12 cellular contexts compared by ENCODE assay signal in genomic region chr22:44787832-44788231, GRCh38. TPM values are rescaled to one million over a fixed set of nuclear protein-coding genes. Genes with fewer than 3 reads are reported as not detected.
"Had no signal": no experiment of that assay in that cellular context is flagged by ENCODE, and none has a peak within 500 bp of the region (broad histone marks: within the 10 kb centered on the region; RNA-seq: fewer than 3 reads in every experiment).

No MANE protein-coding gene starts in this region.

- H3K4me3 Mint-ChIP-seq: GM23338, H9, HFFc6 had no signal

- H3K4me3 ChIP-seq: GM23248, GM23338, HAP-1 had no signal

- H3K27ac Mint-ChIP-seq: GM23338, H9, HFFc6 had no signal

- DNase-seq: GM23248, GOT3, H7, H9, HCEC 1CT, HFFc6 had no signal

- ATAC-seq: GM23338, HCT116 had no signal

- FAIRE-seq: H1, H54 had no signal

- H3K9ac ChIP-seq: GM23248 had no signal

- H2AFZ ChIP-seq: GM23248, GM23338 had no signal

- H3K4me1 ChIP-seq: HAP-1 had no signal

- H3K27ac ChIP-seq: GM23248 had no signal

- H3K9me3 Mint-ChIP-seq: GM23338, HFFc6 had no signal

- H3K4me2 ChIP-seq: GM23338 had no signal

- H3K36me3 ChIP-seq: HAP-1 had no signal

- H3K9me3 ChIP-seq: HAP-1 had no signal

RNA-seq across cellular contexts. Expression of gene ARHGAP8, which starts 35.5 kb away (rescaled TPM):
- total RNA-seq: H4, HFFc6 had no signal
- polyA plus RNA-seq: GM23248 had no signal
